1 cellular context compared by ENCODE assay signal in genomic region chr7:102988631-102989030, GRCh38.
TF ChIP-seq lines count a peak whose summit lies in the region.

No MANE protein-coding gene starts in this region.

TF ChIP-seq in K562, 482 proteins besides CTCF, POLR2A, EP300 and RAD21 (continued from another document):
- TF ChIP-seq ATF6 (CRISPR knock-in tag; IDR thresholded peaks at IDR 0.05) (no peak), MEIS2 (IDR thresholded peaks at IDR 0.05; ENCODE audit: partially characterized antibody) (peak; percentile 94), ZNF668 (CRISPR knock-in tag; IDR thresholded peaks at IDR 0.05) (no peak), ARNT (IDR thresholded peaks at IDR 0.05) (no peak), RBM34 (IDR thresholded peaks at IDR 0.05; ENCODE audit: borderline replicate concordance, insufficient read depth, low read length) (no peak), HNRNPUL1 (IDR thresholded peaks at IDR 0.05; ENCODE audit: low read length) (no peak), JUNB (CRISPR knock-in tag; conservative IDR thresholded peaks at IDR 0.05) (no peak), POLR2AphosphoS5 (IDR thresholded peaks at IDR 0.05; ENCODE audit: control insufficient read depth, insufficient read depth, low read depth, low read length) (no peak), ZHX1 (conservative IDR thresholded peaks at IDR 0.05; ENCODE audit: low read length) (no peak), EP400 (IDR thresholded peaks at IDR 0.05) (0 out of 2 replicates have a peak, but pooled peaks have one; percentile 6), ZNF184 (CRISPR knock-in tag; IDR thresholded peaks at IDR 0.05) (no peak), ZC3H11A (IDR thresholded peaks at IDR 0.05; ENCODE audit: low read depth, low read length) (no peak), KHSRP (IDR thresholded peaks at IDR 0.05) (no peak), MXI1 (IDR thresholded peaks at IDR 0.05; ENCODE audit: low read depth, low read length) (no peak), TBP (optimal IDR thresholded peaks at IDR 0.05; ENCODE audit: low read depth, low read length) (no peak), ZNF224 (CRISPR knock-in tag; IDR thresholded peaks at IDR 0.05) (no peak), MBD2 (IDR thresholded peaks at IDR 0.05; ENCODE audit: borderline replicate concordance, low read depth) (no peak), ZNF584 (CRISPR knock-in tag; IDR thresholded peaks at IDR 0.05; ENCODE audit: low read depth) (no peak)
